Comparison of ENCODE assay signal across 28 cellular contexts in the genomic region with DNA sequence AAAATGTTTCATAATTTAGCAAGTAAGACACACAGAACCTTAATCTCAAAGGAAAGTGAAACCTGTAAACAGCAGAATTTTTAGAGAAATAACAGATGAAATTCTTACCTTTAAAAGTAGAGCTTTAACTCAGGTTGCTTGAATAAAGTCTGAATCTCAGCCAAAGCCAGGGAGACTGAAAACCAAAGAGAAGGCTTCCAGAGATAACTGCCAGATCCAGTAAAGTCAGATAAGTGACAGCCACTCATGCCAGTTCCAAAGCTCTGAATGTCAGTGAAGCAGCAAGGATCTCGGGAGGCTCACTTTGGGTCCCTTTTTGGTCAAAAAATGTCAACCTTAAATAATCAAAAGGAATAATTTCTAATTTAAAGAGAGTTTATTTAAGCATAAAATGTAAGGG.
"Had no signal": no experiment of that assay in that cellular context is flagged by ENCODE, and none has a peak within 500 bp of the region (broad histone marks: within the 10 kb centered on the region; RNA-seq: fewer than 3 reads in every experiment).

No MANE protein-coding gene starts in this region.

- H3K27ac ChIP-seq: neural progenitor cell, ovary, parathyroid adenoma, psoas muscle, skin epidermis, spleen, suprapubic skin, tibial artery, transverse colon, upper lobe of right lung, uterus had no signal

- H3K4me2 ChIP-seq: neural progenitor cell, smooth muscle cell had no signal

- H3K27me3 ChIP-seq: neural progenitor cell, ovary, spleen, suprapubic skin, testis, tibial artery, transverse colon, upper lobe of right lung, uterus had no signal

- H3K9me3 ChIP-seq: ovary, psoas muscle, spleen, suprapubic skin, testis, tibial artery, transverse colon, upper lobe of right lung, uterus had no signal

- H3K9ac ChIP-seq: neural progenitor cell, parathyroid adenoma had no signal

- H3K79me2 ChIP-seq: parathyroid adenoma had no signal

- DNase-seq: natural killer cell; occipital lobe; ovary; posterior cingulate gyrus; psoas muscle; right cardiac atrium; spleen; stimulated activated CD4-positive, alpha-beta T cell treated with anti-CD3 and anti-CD28 coated beads, Interleukin-12 subunit alpha, Interleukin-12 subunit beta, amount 100 ng/mL, for 4 hours; stimulated activated CD4-positive, alpha-beta T cell treated with anti-CD3 and anti-CD28 coated beads, Interleukin-1b, Interleukin-23, amount 100 ng/mL, for 48 hours; stimulated activated CD4-positive, alpha-beta T cell treated with anti-CD3 and anti-CD28 coated beads, Interleukin-4, amount 100 ng/mL, for 1 hour; stimulated activated CD4-positive, alpha-beta T cell treated with anti-CD3 and anti-CD28 coated beads, Interleukin-4, amount 100 ng/mL, for 4 hours; stimulated activated CD8-positive, alpha-beta memory T cell treated with anti-CD3 and anti-CD28 coated beads, Interleukin-4, amount 100 ng/mL, for 48 hours; stimulated activated naive CD4-positive, alpha-beta T cell; stimulated activated naive CD8-positive, alpha-beta T cell treated with anti-CD3 and anti-CD28 coated beads, Interleukin-15, amount 100 ng/mL, for 72 hours; stimulated activated naive CD8-positive, alpha-beta T cell treated with anti-CD3 and anti-CD28 coated beads, Interleukin-15, Interleukin-2, amounts not matched to agents 100 U/mL and 50 U/mL, for 24 hours; substantia nigra; testis; tibial artery; transverse colon; upper lobe of right lung; uterus had no signal

- H3K4me3 ChIP-seq: neural progenitor cell, ovary, psoas muscle, skin epidermis, smooth muscle cell, spleen, suprapubic skin, testis, tibial artery, transverse colon, upper lobe of right lung, uterus had no signal

- H3K4me1 ChIP-seq: neural progenitor cell, parathyroid adenoma, psoas muscle, spleen, suprapubic skin, testis, tibial artery, transverse colon, upper lobe of right lung, uterus had no signal

- H3K36me3 ChIP-seq: neural progenitor cell, ovary, spleen, suprapubic skin, tibial artery, transverse colon, upper lobe of right lung, uterus had no signal

- ATAC-seq: natural killer cell; psoas muscle; right cardiac atrium; sciatic nerve; stimulated activated memory B cell treated with anti-CD40 and anti-IgM and Interleukin-4, amounts not matched to agents 10 μg/mL and 1 μg/mL and 100 μg/mL, for 72 hours; stimulated activated naive CD8-positive, alpha-beta T cell treated with anti-CD3 and anti-CD28 coated beads, Interleukin-15, amount 100 ng/mL, for 72 hours; stimulated activated naive CD8-positive, alpha-beta T cell treated with anti-CD3 and anti-CD28 coated beads, Interleukin-15, Interleukin-2, amounts not matched to agents 100 U/mL and 50 U/mL, for 24 hours; upper lobe of right lung had no signal

- H2AFZ ChIP-seq: neural progenitor cell, parathyroid adenoma had no signal
